In genomic region chr13:111517641-111518010, GRCh38 we compare ENCODE assay signal across 1 cellular context.
TF ChIP-seq lines count a peak whose summit lies in the region.

No MANE protein-coding gene starts in this region.

TF ChIP-seq in WTC11, 78 proteins besides CTCF, POLR2A, EP300 and RAD21 (continued from another document):
- no peak for TF ChIP-seq ZMAT4 (CRISPR knock-in tag; IDR thresholded peaks at IDR 0.05)
- TF ChIP-seq ZNF532 (CRISPR knock-in tag; IDR thresholded peaks at IDR 0.05; ENCODE audit: borderline replicate concordance): no peak
- no peak for TF ChIP-seq ZNF423 (CRISPR knock-in tag; IDR thresholded peaks at IDR 0.05)
- no peak for TF ChIP-seq FOXP1 (CRISPR knock-in tag; IDR thresholded peaks at IDR 0.05; ENCODE audit: borderline replicate concordance)
